Comparison of ENCODE assay signal across 8 cellular contexts in genomic region chr19:56567274-56568120, GRCh38. TPM values are rescaled to one million over a fixed set of nuclear protein-coding genes. Genes with fewer than 3 reads are reported as not detected.
A peak's percentile ranks its signal among the peaks of the same experiment; 100 is the strongest.
DNase-seq lines count a peak whose midpoint lies in the region; ATAC-seq lines count a peak whose summit lies in the region.

Gene ZNF470, plus strand, starts transcription at chr19:56567468. Its CDS starts 2,844 bp downstream, at chr19:56570312.

- peak; percentile 60 to 83 (median 80) for DNase-seq in NCI-H1417 (lab: John Stamatoyannopoulos, UW)
- DNase-seq in NCI-H1417 treated with DMSO at 0.1 percent for 48 hours (lab: John Stamatoyannopoulos, UW): no peak
- peak; percentile 74 to 90 for DNase-seq in NCI-H446 (lab: John Stamatoyannopoulos, UW)
- peak; percentile 75 to 85 for DNase-seq in activated CD4-positive, alpha-beta T cell treated with anti-CD3 and anti-CD28 coated beads, Interleukin-2, amount 50 U/mL, for 24 hours (ENCODE audit: low read depth in 1 of 2, low spot score in 1 of 2)
- peak; percentile 97 for DNase-seq in left lobe of liver (ENCODE audit: low spot score)
- DNase-seq in stimulated activated CD4-positive, alpha-beta T cell treated with anti-CD3 and anti-CD28 coated beads, Interleukin-1b, Interleukin-23, amount 100 ng/mL, for 48 hours: peak; percentile 86

- ATAC-seq in HG03045 (IDR thresholded peaks at IDR 0.05; ENCODE audit: unreplicated experiment) (peak; percentile 98), left lobe of liver (peak; percentile 98)

- H3K27ac Mint-ChIP-seq in dendritic cell treated with granulocyte-macrophage colony-stimulating factor and Interleukin-4, amounts not matched to agents 40 ng/mL and 50 ng/mL, for 4 days: peak within 1 kb of the TSS; percentile 98

- H3K4me1 Mint-ChIP-seq in dendritic cell treated with granulocyte-macrophage colony-stimulating factor and Interleukin-4, amounts not matched to agents 40 ng/mL and 50 ng/mL, for 4 days (ENCODE audit: low read depth): peaks cover 9% of the 10 kb centered on the region

- peak within 1 kb of the TSS; percentile 98 for H3K4me3 Mint-ChIP-seq in dendritic cell treated with granulocyte-macrophage colony-stimulating factor and Interleukin-4, amounts not matched to agents 40 ng/mL and 50 ng/mL, for 4 days

- peaks cover 87% of the 10 kb centered on the region for H3K9me3 Mint-ChIP-seq in dendritic cell treated with granulocyte-macrophage colony-stimulating factor and Interleukin-4, amounts not matched to agents 40 ng/mL and 50 ng/mL, for 4 days

- H3K36me3 Mint-ChIP-seq in dendritic cell treated with granulocyte-macrophage colony-stimulating factor and Interleukin-4, amounts not matched to agents 40 ng/mL and 50 ng/mL, for 4 days (ENCODE audit: low read depth): peaks cover 75% of the 10 kb centered on the region

- H3K27me3 Mint-ChIP-seq in dendritic cell treated with granulocyte-macrophage colony-stimulating factor and Interleukin-4, amounts not matched to agents 40 ng/mL and 50 ng/mL, for 4 days: peaks cover 1% of the 10 kb centered on the region

- intact Hi-C loops in dendritic cell treated with granulocyte-macrophage colony-stimulating factor and Interleukin-4, amounts not matched to agents 40 ng/mL and 50 ng/mL, for 4 days (cut with micrococcal nuclease): loop anchor here (1.0 kb wide), 1 partner anchor 28 kb away; the partner anchor contains the start of gene ZNF71

RNA-seq across cellular contexts. Expression of gene ZNF470, which starts in this region (rescaled TPM):
- total RNA-seq in left lobe of liver: 2.7 TPM
